ENCODE assay signal across 21 cellular contexts in the genomic region with DNA sequence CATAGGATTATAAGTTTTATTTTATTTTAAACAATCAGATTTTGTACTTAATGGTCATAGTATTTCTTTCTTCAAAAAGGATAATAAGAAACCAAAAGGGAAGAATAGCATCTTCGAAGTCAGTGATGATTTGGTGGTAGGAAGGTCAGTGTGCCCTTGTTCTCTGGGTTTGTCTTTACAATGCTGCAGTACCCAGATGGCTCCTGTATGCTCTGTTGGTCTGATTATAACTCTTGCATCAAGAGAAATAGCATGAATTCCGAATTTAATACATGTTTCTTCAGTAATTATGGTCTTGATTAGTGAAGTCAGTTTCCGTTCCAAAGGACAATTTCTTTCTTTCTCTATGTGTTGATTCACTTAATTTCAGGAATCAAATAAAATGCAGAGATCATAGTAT.
DNase-seq lines count a peak whose midpoint lies in the region; ATAC-seq, FAIRE-seq and TF ChIP-seq lines count a peak whose summit lies in the region.
"Had no signal": no experiment of that assay in that cellular context is flagged by ENCODE, and none has a peak within 500 bp of the region (broad histone marks: within the 10 kb centered on the region; RNA-seq: fewer than 3 reads in every experiment).

No MANE protein-coding gene starts in this region.

- H3K4me2 ChIP-seq in trophoblast cell (ENCODE audit: low read length) = no peak overlapping the region
- H3K4me2 ChIP-seq: KMS-11 had no signal

- no peak overlapping the region for H2BK12ac ChIP-seq in trophoblast cell (ENCODE audit: low read length)

- no peak overlapping the region for H2AK5ac ChIP-seq in trophoblast cell (ENCODE audit: low read length)

- no peaks in the 10 kb centered on the region for H3K79me2 ChIP-seq in trophoblast cell (ENCODE audit: control insufficient read depth, insufficient read depth, low read length, poor library complexity)

- H3K4ac ChIP-seq in trophoblast cell (ENCODE audit: low read depth, low read length) = no peak overlapping the region

- H3K36me3 ChIP-seq in endocrine pancreas (ENCODE audit: control insufficient read depth, insufficient read depth, low read length) (no peaks in the 10 kb centered on the region), trophoblast cell (ENCODE audit: control insufficient read depth in 1 of 2, insufficient read depth in 2 of 2, low read length in 2 of 2) (peaks cover 3 to 7% of the 10 kb centered on the region in 2 experiments)

- H2AFZ ChIP-seq in trophoblast cell (ENCODE audit: insufficient read depth, low read length, poor library complexity) = no peak overlapping the region

- TF ChIP-seq POLR2A in H54 (IDR thresholded peaks at IDR 0.05; ENCODE audit: low read depth, low read length) = no peak

- no peak overlapping the region for H2BK5ac ChIP-seq in trophoblast cell (ENCODE audit: low read depth, low read length, poor library complexity)

- no peak overlapping the region for H4K91ac ChIP-seq in trophoblast cell (ENCODE audit: low read depth, low read length)

- DNase-seq in NCI-H2171 (lab: John Stamatoyannopoulos, UW) (peak; percentile 67), SK-MEL-5 (ENCODE audit: low read depth, low spot score) (peak; percentile 41), trophoblast cell (no peak), D341Med (ENCODE audit: low spot score) (no peak), DMS53 treated with DMSO at 0.1 percent for 48 hours (lab: John Stamatoyannopoulos, UW; ENCODE audit: unreplicated experiment) (no peak), H54 (ENCODE audit: insufficient read length, low spot score) (no peak)
- DNase-seq: Caco-2; CD8-positive, alpha-beta T cell; DMS153; GOT3; HCEC 1CT; MM.1S; NCI-H2081 treated with DMSO at 0.1 percent for 48 hours; NCI-H524 treated with DMSO at 0.1 percent for 48 hours; NCI-H82; NK-92 treated with Interleukin-12 subunit alpha and Interleukin-12 subunit beta, amount 100 ng/mL, for 24 hours; PC-3 had no signal

- no peak for FAIRE-seq in H54 (lab: Jason Lieb, UNC)

- H3K79me1 ChIP-seq in trophoblast cell (ENCODE audit: low read length) = no peaks in the 10 kb centered on the region

- H2BK120ac ChIP-seq in trophoblast cell (ENCODE audit: insufficient read depth, low read length, poor library complexity) = no peak overlapping the region

- H3K27ac ChIP-seq in trophoblast cell (ENCODE audit: low read depth, low read length) = no peak overlapping the region
- H3K27ac ChIP-seq: C4-2B, KMS-11 had no signal

- H3K27me3 ChIP-seq in endocrine pancreas (ENCODE audit: control insufficient read depth, insufficient read depth, low read length) (no peaks in the 10 kb centered on the region), trophoblast cell (ENCODE audit: insufficient read depth, low read length) (no peaks in the 10 kb centered on the region)

- H4K8ac ChIP-seq in trophoblast cell (ENCODE audit: low read depth, low read length) = no peak overlapping the region

- ATAC-seq in HG02970 (IDR thresholded peaks at IDR 0.05; ENCODE audit: low FRiP score, unreplicated experiment) = no peak
- ATAC-seq: CD8-positive, alpha-beta T cell; PC-3 had no signal

- WGBS in trophoblast cell (ENCODE audit: extremely low coverage, insufficient coverage, insufficient read length) = no CpG with 5 or more reads among the region's 3 CpGs

- no peak overlapping the region for H3K14ac ChIP-seq in trophoblast cell (ENCODE audit: low read length)

- H3K18ac ChIP-seq in trophoblast cell (ENCODE audit: low read length) = no peak overlapping the region

- H3K4me1 ChIP-seq in endocrine pancreas (ENCODE audit: control insufficient read depth, insufficient read depth, low read length) (peaks cover 6% of the 10 kb centered on the region), trophoblast cell (ENCODE audit: control insufficient read depth in 1 of 2, insufficient read depth in 2 of 2, low read length in 2 of 2) (no peaks in the 10 kb centered on the region)
- H3K4me1 ChIP-seq: Caco-2 had no signal

- no peak overlapping the region for H4K12ac ChIP-seq in trophoblast cell (ENCODE audit: low read depth, low read length)

- H3K9me3 ChIP-seq in endocrine pancreas (ENCODE audit: control insufficient read depth, low read length) (no peaks in the 10 kb centered on the region), trophoblast cell (ENCODE audit: insufficient read depth, low read depth, low read length) (no peaks in the 10 kb centered on the region)
- H3K9me3 ChIP-seq: Caco-2 had no signal

- peak overlapping the region; percentile 99 for H3K23ac ChIP-seq in trophoblast cell (ENCODE audit: low read length)

- H3K4me3 ChIP-seq in endocrine pancreas (ENCODE audit: control insufficient read depth, insufficient read depth, low read length) (peak overlapping the region; percentile 36), trophoblast cell (ENCODE audit: low read depth, low read length) (no peak overlapping the region)

- H3K9ac ChIP-seq in endocrine pancreas (ENCODE audit: control insufficient read depth, insufficient read depth, low read length) (no peak overlapping the region), trophoblast cell (ENCODE audit: low read length) (no peak overlapping the region)
- H3K9ac ChIP-seq: KMS-11 had no signal

- in situ Hi-C loops in SK-MEL-5 (cut with HindIII; ENCODE audit: low pct_unique_long_range_greater_than_20kb, low sequenced_read_pairs) = no loop called here

Comparison
In these comparisons a context has a peak if more than half of its experiments do, and no peak if none do; other contexts are left out.
1. DNase-seq: peak in NCI-H2171 (single experiment) and SK-MEL-5 (single experiment); none in trophoblast cell (0 of 2), D341Med (single experiment), DMS53 treated with DMSO at 0.1 percent for 48 hours (single experiment) and H54 (single experiment).